In the genomic region with DNA sequence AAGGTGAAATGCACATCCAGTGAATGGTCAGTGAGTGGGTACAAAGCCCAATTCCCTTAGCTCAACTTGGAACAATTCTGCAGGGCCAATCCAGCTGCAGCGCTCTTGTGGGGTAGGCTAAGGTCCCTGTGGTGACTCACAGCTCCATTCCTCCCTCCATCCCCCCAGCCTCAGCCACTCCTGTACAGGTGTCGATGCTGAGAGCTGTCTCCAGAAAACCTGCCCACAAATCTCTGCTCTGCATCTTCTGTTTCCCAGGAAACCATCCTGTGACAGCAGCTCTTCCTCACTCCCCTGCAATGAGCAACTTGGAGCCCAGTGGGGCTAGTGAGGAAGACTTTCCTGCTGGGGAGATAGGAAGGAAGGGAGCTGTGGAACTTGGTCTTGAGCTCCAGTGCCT, we compare ENCODE assay signal across 25 cellular contexts.
"Had no signal": no experiment of that assay in that cellular context is flagged by ENCODE, and none has a peak within 500 bp of the region (broad histone marks: within the 10 kb centered on the region; RNA-seq: fewer than 3 reads in every experiment).

No MANE protein-coding gene starts in this region.

- H3K9ac ChIP-seq: parathyroid adenoma had no signal

- H3K36me3 Mint-ChIP-seq: immature natural killer cell; natural killer cell treated with Interleukin-12 subunit alpha and Interleukin-12 subunit beta and Interleukin-15 and Interleukin-18, amount 100 ng/mL, for 72 hours; stimulated activated naive B cell treated with anti-CD40 and anti-IgM and Interleukin-4, amounts not matched to agents 10 μg/mL and 1 μg/mL and 100 μg/mL, for 72 hours had no signal

- H3K27me3 ChIP-seq: right atrium auricular region, upper lobe of right lung had no signal

- H3K27ac ChIP-seq: heart left ventricle, left ventricle myocardium inferior, parathyroid adenoma, psoas muscle, right atrium auricular region, skin epidermis, suprapubic skin, thoracic aorta, tibial artery, upper lobe of right lung had no signal

- H3K4me1 Mint-ChIP-seq: immature natural killer cell; naive thymus-derived CD4-positive, alpha-beta T cell; stimulated activated naive B cell treated with anti-CD40 and anti-IgM and Interleukin-4, amounts not matched to agents 10 μg/mL and 1 μg/mL and 100 μg/mL, for 72 hours had no signal

- H3K4me3 ChIP-seq: heart left ventricle, left ventricle myocardium inferior, lung, mucosa of descending colon, psoas muscle, right atrium auricular region, skin epidermis, suprapubic skin, thoracic aorta, tibial artery, upper lobe of right lung had no signal

- H3K9me3 ChIP-seq: heart left ventricle, left ventricle myocardium inferior, mucosa of descending colon, psoas muscle, right atrium auricular region, suprapubic skin, thoracic aorta, tibial artery, upper lobe of right lung had no signal

- DNase-seq: heart left ventricle; immature natural killer cell; left ventricle myocardium inferior; midbrain; mucosa of descending colon; naive thymus-derived CD4-positive, alpha-beta T cell; occipital lobe; psoas muscle; stimulated activated CD4-positive, alpha-beta T cell treated with anti-CD3 and anti-CD28 coated beads, Interleukin-12 subunit alpha, Interleukin-12 subunit beta, amount 100 ng/mL, for 4 hours; stimulated activated CD4-positive, alpha-beta T cell treated with anti-CD3 and anti-CD28 coated beads, Interleukin-15, amount 100 ng/mL, for 24 hours; stimulated activated CD4-positive, alpha-beta T cell treated with anti-CD3 and anti-CD28 coated beads, Interleukin-2, amount 100 ng/mL, for 24 hours; stimulated activated CD4-positive, alpha-beta T cell treated with anti-CD3 and anti-CD28 coated beads, Interleukin-4, amount 100 ng/mL, for 1 hour; stimulated activated naive B cell treated with anti-CD40 and anti-IgM and Interleukin-4, amounts not matched to agents 10 μg/mL and 1 μg/mL and 100 μg/mL, for 72 hours; stimulated activated naive CD8-positive, alpha-beta T cell treated with anti-CD3 and anti-CD28 coated beads, Interleukin-15, Interleukin-2, amounts not matched to agents 100 U/mL and 50 U/mL, for 24 hours; tibial artery; trophoblast cell; upper lobe of right lung had no signal

- H3K27ac Mint-ChIP-seq: immature natural killer cell; naive thymus-derived CD4-positive, alpha-beta T cell; natural killer cell treated with Interleukin-12 subunit alpha and Interleukin-12 subunit beta and Interleukin-15 and Interleukin-18, amount 100 ng/mL, for 72 hours; stimulated activated naive B cell treated with anti-CD40 and anti-IgM and Interleukin-4, amounts not matched to agents 10 μg/mL and 1 μg/mL and 100 μg/mL, for 72 hours had no signal

- H2AFZ ChIP-seq: parathyroid adenoma had no signal

- H3K4me3 Mint-ChIP-seq: immature natural killer cell; naive thymus-derived CD4-positive, alpha-beta T cell; natural killer cell treated with Interleukin-12 subunit alpha and Interleukin-12 subunit beta and Interleukin-15 and Interleukin-18, amount 100 ng/mL, for 72 hours; neural crest cell; stimulated activated naive B cell treated with anti-CD40 and anti-IgM and Interleukin-4, amounts not matched to agents 10 μg/mL and 1 μg/mL and 100 μg/mL, for 72 hours had no signal

- H3K4me1 ChIP-seq: heart left ventricle, left ventricle myocardium inferior, parathyroid adenoma, psoas muscle, right atrium auricular region, suprapubic skin, tibial artery, upper lobe of right lung had no signal

- H3K36me3 ChIP-seq: heart left ventricle, left ventricle myocardium inferior, right atrium auricular region, suprapubic skin, thoracic aorta, tibial artery, upper lobe of right lung had no signal

- H3K79me2 ChIP-seq: parathyroid adenoma had no signal

- H3K9me3 Mint-ChIP-seq: immature natural killer cell; natural killer cell treated with Interleukin-12 subunit alpha and Interleukin-12 subunit beta and Interleukin-15 and Interleukin-18, amount 100 ng/mL, for 72 hours; neural crest cell; stimulated activated naive B cell treated with anti-CD40 and anti-IgM and Interleukin-4, amounts not matched to agents 10 μg/mL and 1 μg/mL and 100 μg/mL, for 72 hours had no signal
